In genomic region chr7:25805027-25805687, GRCh38 we compare ENCODE assay signal across 13 cellular contexts.
DNase-seq lines count a peak whose midpoint lies in the region; ATAC-seq and TF ChIP-seq lines count a peak whose summit lies in the region.
"Had no signal": no experiment of that assay in that cellular context is flagged by ENCODE, and none has a peak within 500 bp of the region (broad histone marks: within the 10 kb centered on the region; RNA-seq: fewer than 3 reads in every experiment).

No MANE protein-coding gene starts in this region.

- H3K18ac ChIP-seq in IMR-90 (ENCODE audit: low read depth, low read length), result no peak overlapping the region

- H3K9me1 ChIP-seq in IMR-90 (ENCODE audit: insufficient read depth, low read length), result no peaks in the 10 kb centered on the region

- H3K9me3 ChIP-seq in IMR-90 (ENCODE audit: control insufficient read depth, insufficient read depth, low read length) (no peaks in the 10 kb centered on the region), upper lobe of left lung (no peaks in the 10 kb centered on the region)

- no peak overlapping the region for H3K4me3 ChIP-seq in AG10803 (ENCODE audit: low read length)
- no peak overlapping the region for H3K4me3 ChIP-seq in IMR-90 (ENCODE audit: insufficient read depth, low read depth, low read length)
- no peak overlapping the region for H3K4me3 ChIP-seq in upper lobe of left lung

- H3K27ac ChIP-seq in IMR-90 (ENCODE audit: insufficient read depth, low read length), result peak overlapping the region; percentile 32; the same call in 1 of the 2 replicates
- H3K27ac ChIP-seq in upper lobe of left lung, result no peak overlapping the region

- no peak for TF ChIP-seq RAD21 in IMR-90 (IDR thresholded peaks at IDR 0.05; ENCODE audit: low read length)

- no peak for TF ChIP-seq EP300 in upper lobe of left lung (IDR thresholded peaks at IDR 0.05)

- H4K8ac ChIP-seq in IMR-90 (ENCODE audit: low read depth in 2 of 2, low read length in 2 of 2), result no peak overlapping the region

- H3K4me1 Mint-ChIP-seq in MCF 10A (ENCODE audit: insufficient read depth, unreplicated experiment) (peaks cover 22% of the 10 kb centered on the region), nephron (peaks cover 42% of the 10 kb centered on the region), nephron progenitor cell (peaks cover 51% of the 10 kb centered on the region)
- H3K4me1 Mint-ChIP-seq: CD4-positive, CD25-positive, alpha-beta regulatory T cell had no signal

- H3K27ac Mint-ChIP-seq in MCF 10A (ENCODE audit: low read depth, unreplicated experiment), result no peak overlapping the region
- peak overlapping the region; percentile 9 to 26 (median 12) for H3K27ac Mint-ChIP-seq in nephron
- H3K27ac Mint-ChIP-seq in nephron progenitor cell, result no peak overlapping the region
- H3K27ac Mint-ChIP-seq: activated CD4-positive, alpha-beta memory T cell treated with anti-CD3 and anti-CD28 coated beads for 36 hours; CD4-positive, CD25-positive, alpha-beta regulatory T cell; naive thymus-derived CD4-positive, alpha-beta T cell; stimulated activated naive CD8-positive, alpha-beta T cell treated with anti-CD3 and anti-CD28 coated beads, Interleukin-15, Interleukin-2, amounts not matched to agents 100 ng/mL and 50 ng/mL, for 24 hours had no signal

- H3K4me1 ChIP-seq in IMR-90 (ENCODE audit: control insufficient read depth, insufficient read depth, low read length) (peaks cover 3% of the 10 kb centered on the region; the same call in 1 of the 2 replicates), upper lobe of left lung (no peaks in the 10 kb centered on the region)

- H2AFZ ChIP-seq in IMR-90 (replicated peaks; ENCODE audit: low read length, poor library complexity), result peak overlapping the region; percentile 33

- DNase-seq in AG10803 (ENCODE audit: low read depth) (peak; percentile 6), IMR-90 (peak; percentile 9), MCF 10A (ENCODE audit: unreplicated experiment) (peak; percentile 64), sciatic nerve (ENCODE audit: low spot score) (no peak), nephron progenitor cell (no peak), upper lobe of left lung (no peak)
- no peak for DNase-seq in stimulated activated CD4-positive, alpha-beta T cell treated with anti-CD3 and anti-CD28 coated beads, Interleukin-2, amount 100 ng/mL, for 24 hours
- DNase-seq: activated CD4-positive, alpha-beta memory T cell treated with anti-CD3 and anti-CD28 coated beads for 36 hours; CD4-positive, CD25-positive, alpha-beta regulatory T cell; naive thymus-derived CD4-positive, alpha-beta T cell; NK-92 treated with Interleukin-12 subunit alpha and Interleukin-12 subunit beta, amount 100 ng/mL, for 24 hours had no signal

- no peak for TF ChIP-seq CTCF in AG10803 (conservative IDR thresholded peaks at IDR 0.05; ENCODE audit: low read length)
- no peak for TF ChIP-seq CTCF in IMR-90 (conservative IDR thresholded peaks at IDR 0.05; ENCODE audit: low read depth, low read length)
- TF ChIP-seq CTCF in MCF 10A (IDR thresholded peaks at IDR 0.05; ENCODE audit: unreplicated experiment), result no peak
- TF ChIP-seq CTCF in nephron (IDR thresholded peaks at IDR 0.05; ENCODE audit: unreplicated experiment in 3 of 3), result no peak
- no peak for TF ChIP-seq CTCF in nephron progenitor cell (IDR thresholded peaks at IDR 0.05)
- TF ChIP-seq CTCF in upper lobe of left lung (IDR thresholded peaks at IDR 0.05), result no peak

- H2BK120ac ChIP-seq in IMR-90 (ENCODE audit: low read depth, low read length), result 0 out of 2 replicates have a peak overlapping the region, but pooled peaks have one; percentile 46

- H3K36me3 ChIP-seq in IMR-90 (ENCODE audit: control insufficient read depth, insufficient read depth, low read length) (no peaks in the 10 kb centered on the region), upper lobe of left lung (no peaks in the 10 kb centered on the region)

- no peak overlapping the region for H3K56ac ChIP-seq in IMR-90 (ENCODE audit: extremely low read depth, insufficient read depth, low read length)

- dilution Hi-C loops in IMR-90 (cut with HindIII; ENCODE audit: low sequenced_read_pairs, unreplicated experiment), result no loop called here

- BruUV-seq in IMR-90 (replicated peaks; lab: Mats Ljungman, UMichigan), result no TSS peak
- no TSS peak for BruUV-seq in MCF 10A (replicated peaks; lab: Mats Ljungman, UMichigan)

- no peak overlapping the region for H2BK20ac ChIP-seq in IMR-90 (ENCODE audit: low read depth, low read length)

- no peaks in the 10 kb centered on the region for H3K79me1 ChIP-seq in IMR-90 (ENCODE audit: low read depth in 1 of 2, low read length in 2 of 2)

- no peaks in the 10 kb centered on the region for H3K36me3 Mint-ChIP-seq in MCF 10A (ENCODE audit: insufficient read depth, unreplicated experiment)
- H3K36me3 Mint-ChIP-seq in nephron (ENCODE audit: low read depth), result no peaks in the 10 kb centered on the region
- no peaks in the 10 kb centered on the region for H3K36me3 Mint-ChIP-seq in nephron progenitor cell (ENCODE audit: low read depth)
- H3K36me3 Mint-ChIP-seq: activated CD4-positive, alpha-beta memory T cell treated with anti-CD3 and anti-CD28 coated beads for 36 hours; CD4-positive, CD25-positive, alpha-beta regulatory T cell; naive thymus-derived CD4-positive, alpha-beta T cell had no signal

- no peak overlapping the region for H2AK9ac ChIP-seq in IMR-90 (replicated peaks; ENCODE audit: low read depth, low read length, poor library complexity)

- no peak for TF ChIP-seq POLR2A in IMR-90 (IDR thresholded peaks at IDR 0.05; ENCODE audit: low read depth, low read length)
- TF ChIP-seq POLR2A in upper lobe of left lung (IDR thresholded peaks at IDR 0.05), result no peak

- H3K4me3 Mint-ChIP-seq in MCF 10A (ENCODE audit: unreplicated experiment) (no peak overlapping the region), nephron (no peak overlapping the region), nephron progenitor cell (no peak overlapping the region)
- H3K4me3 Mint-ChIP-seq: activated CD4-positive, alpha-beta memory T cell treated with anti-CD3 and anti-CD28 coated beads for 36 hours; CD4-positive, CD25-positive, alpha-beta regulatory T cell; naive thymus-derived CD4-positive, alpha-beta T cell; stimulated activated naive CD8-positive, alpha-beta T cell treated with anti-CD3 and anti-CD28 coated beads, Interleukin-15, Interleukin-2, amounts not matched to agents 100 ng/mL and 50 ng/mL, for 24 hours had no signal

- H3K27me3 ChIP-seq in IMR-90 (ENCODE audit: control insufficient read depth, insufficient read depth, low read length), result no peaks in the 10 kb centered on the region
- no peaks in the 10 kb centered on the region for H3K27me3 ChIP-seq in upper lobe of left lung

- H4K5ac ChIP-seq in IMR-90 (ENCODE audit: low read depth, low read length), result no peak overlapping the region; the same call in 1 of the 2 replicates

- no peak overlapping the region for H2BK15ac ChIP-seq in IMR-90 (ENCODE audit: low read depth, low read length)

- no CpG with 5 or more reads among the region's 4 CpGs for WGBS in IMR-90 (ENCODE audit: extremely low coverage in 2 of 2, insufficient read length in 1 of 2), 2 experiments
- 62 to 73% methylated on average over 4 of the region's 4 CpGs for WGBS in upper lobe of left lung, 2 donors

- ATAC-seq in IMR-90 (ENCODE audit: low read depth) (peak; percentile 29; the same call in 1 of the 2 replicates), sciatic nerve (no peak), upper lobe of left lung (ENCODE audit: low FRiP score in 2 of 2) (no peak)
- ATAC-seq: naive thymus-derived CD4-positive, alpha-beta T cell had no signal

- intact Hi-C loops in IMR-90 (cut with micrococcal nuclease), result no loop called here
- intact Hi-C loops in MCF 10A (cut with micrococcal nuclease), result no loop called here
- intact Hi-C loops in sciatic nerve (cut with DNase I), result no loop called here

- POLR2A ChIA-PET in IMR-90 (lab: Charles Lee; ENCODE audit: unreplicated experiment) (no interaction called here), MCF 10A (lab: Yijun Ruan, JAX) (interaction anchor here (0.6 to 2.3 kb wide), 11 partner anchors 8 to 586 kb away, joined by 3 to 7 read pairs (median 3); no protein-coding TSS in a partner anchor)

- H3K9me3 Mint-ChIP-seq in MCF 10A (ENCODE audit: unreplicated experiment) (no peaks in the 10 kb centered on the region), nephron (no peaks in the 10 kb centered on the region), nephron progenitor cell (no peaks in the 10 kb centered on the region)
- H3K9me3 Mint-ChIP-seq: activated CD4-positive, alpha-beta memory T cell treated with anti-CD3 and anti-CD28 coated beads for 36 hours; naive thymus-derived CD4-positive, alpha-beta T cell; stimulated activated naive CD8-positive, alpha-beta T cell treated with anti-CD3 and anti-CD28 coated beads, Interleukin-15, Interleukin-2, amounts not matched to agents 100 ng/mL and 50 ng/mL, for 24 hours had no signal

- CTCF ChIA-PET in IMR-90 (lab: Yijun Ruan, JAX) (interaction anchor here (0.6 to 1.3 kb wide), 2 partner anchors 11 to 13 kb away, joined by 3 to 4 read pairs; no protein-coding TSS in a partner anchor), MCF 10A (lab: Yijun Ruan, JAX) (interaction anchor here (0.6 to 1.1 kb wide), 4 partner anchors 18 to 1356 kb away, joined by 3 to 5 read pairs (median 4); no protein-coding TSS in a partner anchor)

- no peak overlapping the region for H3K4me2 ChIP-seq in IMR-90 (ENCODE audit: low read depth, low read length)

- H2BK5ac ChIP-seq in IMR-90 (ENCODE audit: low read depth, low read length, poor library complexity, severe bottlenecking), result no peak overlapping the region

- H3K14ac ChIP-seq in IMR-90 (replicated peaks; ENCODE audit: low read depth, low read length), result no peak overlapping the region

- in situ Hi-C loops in IMR-90 (cut with MboI; ENCODE audit: low sequenced_read_pairs), result no loop called here

- no peak overlapping the region for H3K9ac ChIP-seq in IMR-90 (ENCODE audit: low read depth, low read length)

- H2AK5ac ChIP-seq in IMR-90 (ENCODE audit: low read depth, low read length), result no peak overlapping the region

- no peak overlapping the region for H4K91ac ChIP-seq in IMR-90 (ENCODE audit: insufficient read depth, low read depth, low read length)

- no peak overlapping the region; the same call in 1 of the 2 replicates for H3K23ac ChIP-seq in IMR-90 (ENCODE audit: low read depth, low read length)

- no peaks in the 10 kb centered on the region for H3K27me3 Mint-ChIP-seq in MCF 10A (ENCODE audit: insufficient read depth, unreplicated experiment)
- H3K27me3 Mint-ChIP-seq in nephron (ENCODE audit: low read depth), result peaks cover 6% of the 10 kb centered on the region
- H3K27me3 Mint-ChIP-seq in nephron progenitor cell (ENCODE audit: low read depth, poor library complexity), result peaks cover 5% of the 10 kb centered on the region

- H3K4ac ChIP-seq in IMR-90 (ENCODE audit: low read depth, low read length), result no peak overlapping the region

- no peaks in the 10 kb centered on the region; the same call in 1 of the 2 replicates for H4K20me1 ChIP-seq in IMR-90 (ENCODE audit: insufficient read depth, low read length)

TF ChIP-seq in IMR-90, 13 proteins besides CTCF, POLR2A, EP300 and RAD21:
- TF ChIP-seq MAZ (IDR thresholded peaks at IDR 0.05; ENCODE audit: borderline replicate concordance, low read depth, low read length) (no peak), MAFK (IDR thresholded peaks at IDR 0.05; ENCODE audit: low read depth, low read length) (peak; percentile 57; the same call in 1 of the 2 replicates)

Comparison
In these comparisons a context has a peak if more than half of its experiments do, and no peak if none do; other contexts are left out.
1. DNase-seq: peak in AG10803 (single experiment), IMR-90 (single experiment) and MCF 10A (single experiment); none in sciatic nerve (single experiment), nephron progenitor cell (single experiment), stimulated activated CD4-positive, alpha-beta T cell treated with anti-CD3 and anti-CD28 coated beads, Interleukin-2, amount 100 ng/mL, for 24 hours (0 of 2) and upper lobe of left lung (0 of 2).
2. H3K27ac Mint-ChIP-seq: peak in nephron (3 of 3); none in MCF 10A (single experiment) and nephron progenitor cell (single experiment).